In genomic region chr16:17286443-17286842, GRCh38 we compare ENCODE assay signal across 36 cellular contexts.
DNase-seq lines count a peak whose midpoint lies in the region; ATAC-seq, FAIRE-seq and TF ChIP-seq lines count a peak whose summit lies in the region.
"Had no signal": no experiment of that assay in that cellular context is flagged by ENCODE, and none has a peak within 500 bp of the region (broad histone marks: within the 10 kb centered on the region; RNA-seq: fewer than 3 reads in every experiment).

No MANE protein-coding gene starts in this region.

- peaks cover 56 to 78% of the 10 kb centered on the region in 2 donors for H3K4me1 Mint-ChIP-seq in stimulated activated naive B cell treated with anti-CD40 and anti-IgM and Interleukin-4, amounts not matched to agents 10 μg/mL and 1 μg/mL and 100 μg/mL, for 72 hours
- peaks cover 46% of the 10 kb centered on the region for H3K4me1 Mint-ChIP-seq in glutamatergic neuron (ENCODE audit: low read depth, unreplicated experiment)

- in situ Hi-C loops in HepG2 (cut with HindIII; ENCODE audit: extremely low pct_ligation_motif_present, low pct_unique_long_range_greater_than_20kb): no loop called here

- no peaks in the 10 kb centered on the region for H3K4me1 ChIP-seq in HepG2 (ENCODE audit: insufficient read depth, low read length)
- no peaks in the 10 kb centered on the region for H3K4me1 ChIP-seq in right lobe of liver
- H3K4me1 ChIP-seq in HEK293 (ENCODE audit: control insufficient read depth, insufficient read depth, low read length): no peaks in the 10 kb centered on the region
- H3K4me1 ChIP-seq: A549, BE2C, Caco-2 had no signal

- WGBS in HepG2 (ENCODE audit: low lambda C conversion rate): 13% methylated on average over 4 of the region's 4 CpGs
- 54% methylated on average over 4 of the region's 4 CpGs for WGBS in right lobe of liver (ENCODE audit: insufficient coverage, low coverage, low lambda C conversion rate, missing lambda C conversion rate)

- H3K27ac Mint-ChIP-seq in stimulated activated naive B cell treated with anti-CD40 and anti-IgM and Interleukin-4, amounts not matched to agents 10 μg/mL and 1 μg/mL and 100 μg/mL, for 72 hours: peak overlapping the region; percentile 37
- no peak overlapping the region for H3K27ac Mint-ChIP-seq in glutamatergic neuron (ENCODE audit: unreplicated experiment)
- H3K27ac Mint-ChIP-seq: B cell; CD4-positive, alpha-beta T cell; CD8-positive, alpha-beta T cell had no signal

- no peaks in the 10 kb centered on the region for H3K36me3 ChIP-seq in HepG2 (replicated peaks in 1 of 2; ENCODE audit: control insufficient read depth in 1 of 2, insufficient read depth in 2 of 2, low read length in 2 of 2)
- H3K36me3 ChIP-seq in right lobe of liver: no peaks in the 10 kb centered on the region
- H3K36me3 ChIP-seq in HEK293 (ENCODE audit: control insufficient read depth in 2 of 2, insufficient read depth in 1 of 2, low read length in 2 of 2): no peaks in the 10 kb centered on the region
- H3K36me3 ChIP-seq: BE2C had no signal

- ATAC-seq in HepG2: no peak
- no peak for ATAC-seq in right lobe of liver
- ATAC-seq in stimulated activated naive B cell treated with anti-CD40 and anti-IgM and Interleukin-4, amounts not matched to agents 10 μg/mL and 1 μg/mL and 100 μg/mL, for 72 hours (replicated peaks): no peak
- ATAC-seq in HG03442 (IDR thresholded peaks at IDR 0.05; ENCODE audit: unreplicated experiment): no peak
- ATAC-seq: A549; CD8-positive, alpha-beta T cell had no signal

- no peak overlapping the region for H3K4me3 Mint-ChIP-seq in stimulated activated naive B cell treated with anti-CD40 and anti-IgM and Interleukin-4, amounts not matched to agents 10 μg/mL and 1 μg/mL and 100 μg/mL, for 72 hours
- no peak overlapping the region for H3K4me3 Mint-ChIP-seq in glutamatergic neuron (ENCODE audit: unreplicated experiment)
- H3K4me3 Mint-ChIP-seq: B cell; CD14-positive monocyte; CD4-positive, alpha-beta memory T cell; CD4-positive, alpha-beta T cell; CD4-positive, CD25-positive, alpha-beta regulatory T cell; CD8-positive, alpha-beta memory T cell; CD8-positive, alpha-beta T cell had no signal

- H2AFZ ChIP-seq in HepG2 (ENCODE audit: low read length): no peak overlapping the region

- DNase-seq in HepG2 (ENCODE audit: low spot score): no peak
- no peak for DNase-seq in right lobe of liver
- DNase-seq in GM12891 (ENCODE audit: insufficient read length, low spot score): no peak
- no peak for DNase-seq in stimulated activated naive B cell treated with anti-CD40 and anti-IgM and Interleukin-4, amounts not matched to agents 10 μg/mL and 1 μg/mL and 100 μg/mL, for 72 hours
- DNase-seq in EL: no peak
- DNase-seq in glutamatergic neuron: no peak
- DNase-seq: 8988T; ACHN; AML-193; BE2C; C1 segment of cervical spinal cord; Caco-2; Calu3; CD4-positive, alpha-beta memory T cell; CD4-positive, alpha-beta T cell; CD4-positive, CD25-positive, alpha-beta regulatory T cell; CD8-positive, alpha-beta memory T cell; CD8-positive, alpha-beta T cell; COR-L47; DMS 273 treated with DMSO at 0.1 percent for 48 hours; DMS153; DMS53; DMS79; DMS79 treated with DMSO at 0.1 percent for 48 hours; DND-41 had no signal

- H3K27me3 ChIP-seq in HepG2 (ENCODE audit: control insufficient read depth in 1 of 2, insufficient read depth in 2 of 2, low read length in 2 of 2) (peaks cover 0 to 5% of the 10 kb centered on the region in 2 experiments; a peak in 2 of 5 replicates), right lobe of liver (no peaks in the 10 kb centered on the region)
- H3K27me3 ChIP-seq: BE2C; BLaER1; BLaER1 treated with 17β-estradiol and CSF1 and Interleukin-3, amounts not matched to agents 10 nM and 100 nM had no signal

- TF ChIP-seq CTCF in HepG2 (CRISPR knock-in tag; IDR thresholded peaks at IDR 0.05): no peak
- no peak for TF ChIP-seq CTCF in right lobe of liver (IDR thresholded peaks at IDR 0.05)
- TF ChIP-seq CTCF in HEK293 (tag by site-specific recombination; IDR thresholded peaks at IDR 0.05): no peak
- no peak for TF ChIP-seq CTCF in glutamatergic neuron (IDR thresholded peaks at IDR 0.05; ENCODE audit: partially characterized antibody, unreplicated experiment)

- H3K27ac ChIP-seq in HepG2 (ENCODE audit: extremely low read length, insufficient read depth, low read length) (no peak overlapping the region), right lobe of liver (no peak overlapping the region), HEK293 (ENCODE audit: extremely low read depth, low read depth, low read length) (no peak overlapping the region)
- H3K27ac ChIP-seq: 22Rv1, A549, C4-2B had no signal

- H3K4me2 ChIP-seq in HepG2 (ENCODE audit: low read depth, low read length): no peak overlapping the region
- H3K4me2 ChIP-seq: A549 had no signal

- H4K20me1 ChIP-seq in HepG2 (ENCODE audit: insufficient read depth, low read length): no peaks in the 10 kb centered on the region

- TF ChIP-seq POLR2A in HepG2 (IDR thresholded peaks at IDR 0.05; ENCODE audit: insufficient read depth in 1 of 2, low read depth in 2 of 2, low read length in 2 of 2) (no peak), right lobe of liver (IDR thresholded peaks at IDR 0.05) (no peak), GM12891 (IDR thresholded peaks at IDR 0.05; ENCODE audit: low read depth, low read length) (no peak)

- no peak for TF ChIP-seq RAD21 in HepG2 (CRISPR knock-in tag; IDR thresholded peaks at IDR 0.05)

- CTCF ChIA-PET in HepG2 (lab: Yijun Ruan, JAX; ENCODE audit: low intra/inter-chr PET ratio, low total read pairs): no interaction called here
- CTCF ChIA-PET in HEK293 (lab: Yijun Ruan, JAX): no interaction called here

- H3K36me3 Mint-ChIP-seq in stimulated activated naive B cell treated with anti-CD40 and anti-IgM and Interleukin-4, amounts not matched to agents 10 μg/mL and 1 μg/mL and 100 μg/mL, for 72 hours: peaks cover 22 to 37% of the 10 kb centered on the region in 2 donors
- peaks cover 3% of the 10 kb centered on the region for H3K36me3 Mint-ChIP-seq in glutamatergic neuron (ENCODE audit: unreplicated experiment)

- H3K79me2 ChIP-seq in HepG2 (ENCODE audit: insufficient read depth, low read length): no peaks in the 10 kb centered on the region

- H3K9me3 Mint-ChIP-seq in stimulated activated naive B cell treated with anti-CD40 and anti-IgM and Interleukin-4, amounts not matched to agents 10 μg/mL and 1 μg/mL and 100 μg/mL, for 72 hours: peaks cover 0 to 3% of the 10 kb centered on the region in 2 donors
- H3K9me3 Mint-ChIP-seq in glutamatergic neuron (ENCODE audit: unreplicated experiment): peaks cover 11% of the 10 kb centered on the region
- H3K9me3 Mint-ChIP-seq: CD4-positive, alpha-beta T cell had no signal

- FAIRE-seq in HepG2 (lab: Jason Lieb, UNC): no peak
- FAIRE-seq in GM12891 (lab: Jason Lieb, UNC): peak; percentile 26
- FAIRE-seq: A204.1, A549, D721Med had no signal

- H3K9ac ChIP-seq in HepG2 (ENCODE audit: insufficient read depth, low read depth, low read length): no peak overlapping the region
- H3K9ac ChIP-seq: BLaER1; BLaER1 treated with 17β-estradiol and CSF1 and Interleukin-3, amounts not matched to agents 10 nM and 100 nM had no signal

- no peaks in the 10 kb centered on the region for H3K9me3 ChIP-seq in HepG2 (ENCODE audit: low read length)
- H3K9me3 ChIP-seq in right lobe of liver: no peaks in the 10 kb centered on the region
- no peaks in the 10 kb centered on the region for H3K9me3 ChIP-seq in HEK293 (ENCODE audit: control insufficient read depth, insufficient read depth, low read depth, low read length)
- H3K9me3 ChIP-seq: A549, BE2C, BLaER1, Caco-2 had no signal

- no peaks in the 10 kb centered on the region for H3K27me3 Mint-ChIP-seq in stimulated activated naive B cell treated with anti-CD40 and anti-IgM and Interleukin-4, amounts not matched to agents 10 μg/mL and 1 μg/mL and 100 μg/mL, for 72 hours
- peaks cover 5% of the 10 kb centered on the region for H3K27me3 Mint-ChIP-seq in glutamatergic neuron (ENCODE audit: unreplicated experiment)
- H3K27me3 Mint-ChIP-seq: B cell; CD4-positive, alpha-beta memory T cell; CD4-positive, alpha-beta T cell; CD4-positive, CD25-positive, alpha-beta regulatory T cell; CD8-positive, alpha-beta memory T cell had no signal

- BruUV-seq in HepG2 (replicated peaks; lab: Mats Ljungman, UMichigan): no TSS peak

- H3K4me3 ChIP-seq in HepG2 (replicated peaks in 1 of 3; ENCODE audit: insufficient read depth in 1 of 3, low read depth in 2 of 3, low read length in 3 of 3): no peak overlapping the region
- H3K4me3 ChIP-seq in right lobe of liver: no peak overlapping the region
- no peak overlapping the region for H3K4me3 ChIP-seq in HEK293 (ENCODE audit: low read depth, low read length)
- H3K4me3 ChIP-seq: A549; BLaER1; BLaER1 treated with 17β-estradiol and CSF1 and Interleukin-3, amounts not matched to agents 10 nM and 100 nM had no signal

- no peak for TF ChIP-seq EP300 in HepG2 (IDR thresholded peaks at IDR 0.05; ENCODE audit: low read depth in 2 of 2, low read length in 2 of 2)
- TF ChIP-seq EP300 in HepG2 (CRISPR knock-in tag; IDR thresholded peaks at IDR 0.05; ENCODE audit: borderline replicate concordance): no peak

- intact Hi-C loops in HepG2 (cut with micrococcal nuclease; ENCODE audit: unreplicated experiment): no loop called here
- intact Hi-C loops in right lobe of liver (cut with DNase I): no loop called here

- POLR2A ChIA-PET in HepG2 (lab: Yijun Ruan, JAX): no interaction called here
- POLR2A ChIA-PET in HEK293 (lab: Yijun Ruan, JAX): no interaction called here

TF ChIP-seq in HepG2, 621 proteins besides CTCF, POLR2A, EP300 and RAD21 (continues in another document):
- peak; percentile 81 for TF ChIP-seq CREB1 (IDR thresholded peaks at IDR 0.05)
- no peak for TF ChIP-seq CREB1 (CRISPR knock-in tag; IDR thresholded peaks at IDR 0.05)
- TF ChIP-seq ATF3 (CRISPR knock-in tag; IDR thresholded peaks at IDR 0.05): no peak

TF ChIP-seq in GM12891, 5 proteins besides CTCF, POLR2A, EP300 and RAD21:
- no peak for TF ChIP-seq SPI1 (IDR thresholded peaks at IDR 0.05; ENCODE audit: low read depth, low read length)
- no peak for TF ChIP-seq POU2F2 (IDR thresholded peaks at IDR 0.05; ENCODE audit: low read depth, low read length)
- no peak for TF ChIP-seq TAF1 (IDR thresholded peaks at IDR 0.05; ENCODE audit: low read depth, low read length)
- no peak for TF ChIP-seq PAX5 (IDR thresholded peaks at IDR 0.05; ENCODE audit: insufficient read depth, low read length, severe bottlenecking)
- TF ChIP-seq POLR2AphosphoS5 (IDR thresholded peaks at IDR 0.05; ENCODE audit: low read depth, low read length): no peak

TF ChIP-seq in HEK293, 187 proteins besides CTCF, POLR2A, EP300 and RAD21 (continues in another document):
- TF ChIP-seq ZNF513 (tag by site-specific recombination; IDR thresholded peaks at IDR 0.05): 0 out of 2 replicates have a peak, but pooled peaks have one; percentile 57

Comparison
In these comparisons a context has a peak if more than half of its experiments do, and no peak if none do; other contexts are left out.
1. Of the 63 proteins assayed by ChIP-seq in both HepG2 and HEK293: peak only in HepG2: none; only in HEK293: ZNF513; in both: none; in neither: 62.